20 cellular contexts compared by ENCODE assay signal in the genomic region with DNA sequence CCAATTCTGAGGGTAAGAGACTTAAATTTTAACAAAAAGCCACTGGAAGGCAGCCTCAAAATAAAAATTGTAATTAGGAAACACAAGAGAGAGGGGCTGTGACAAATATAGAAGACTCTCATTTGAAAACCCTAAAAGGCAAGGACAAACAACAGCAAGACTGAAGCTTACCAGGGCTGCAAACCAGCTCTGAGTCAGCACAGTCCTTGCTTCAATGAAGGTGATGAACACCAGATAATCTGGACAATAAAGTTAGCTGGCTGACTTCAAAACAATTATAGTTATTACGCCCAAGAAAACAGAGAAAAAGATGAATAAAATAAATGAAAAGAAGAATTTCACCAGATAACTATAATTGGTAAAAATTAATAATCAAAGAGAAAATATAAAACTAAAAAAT.
A peak's percentile ranks its signal among the peaks of the same experiment; 100 is the strongest.
DNase-seq lines count a peak whose midpoint lies in the region; ATAC-seq and TF ChIP-seq lines count a peak whose summit lies in the region.
"Had no signal": no experiment of that assay in that cellular context is flagged by ENCODE, and none has a peak within 500 bp of the region (broad histone marks: within the 10 kb centered on the region; RNA-seq: fewer than 3 reads in every experiment).

No MANE protein-coding gene starts in this region.

- no peaks in the 10 kb centered on the region for H3K36me3 ChIP-seq in endodermal cell (ENCODE audit: control insufficient read depth, insufficient read depth, low read length)
- H3K36me3 ChIP-seq in rectal smooth muscle tissue (ENCODE audit: control insufficient read depth, insufficient read depth, low read length) = no peaks in the 10 kb centered on the region
- no peaks in the 10 kb centered on the region for H3K36me3 ChIP-seq in stomach smooth muscle (ENCODE audit: control insufficient read depth in 2 of 2, insufficient read depth in 2 of 2, low read length in 2 of 2)
- H3K36me3 ChIP-seq: BLaER1 treated with 17β-estradiol and CSF1 and Interleukin-3, amounts not matched to agents 10 nM and 100 nM had no signal

- H3K4me3 ChIP-seq in GM12865 (ENCODE audit: low read depth, low read length) (no peak overlapping the region), endodermal cell (ENCODE audit: low read length) (no peak overlapping the region), rectal smooth muscle tissue (ENCODE audit: low read length) (no peak overlapping the region), stomach smooth muscle (ENCODE audit: low read length in 2 of 2) (no peak overlapping the region)
- H3K4me3 ChIP-seq: A549; BLaER1 treated with 17β-estradiol and CSF1 and Interleukin-3, amounts not matched to agents 10 nM and 100 nM; GM12878 had no signal

- TF ChIP-seq CTCF in GM12865 (IDR thresholded peaks at IDR 0.05; ENCODE audit: insufficient read depth, low read depth, low read length, missing control alignments) (no peak), endodermal cell (conservative IDR thresholded peaks at IDR 0.05) (no peak)

- H3K9me3 ChIP-seq in endodermal cell (ENCODE audit: control insufficient read depth, low read length) (no peaks in the 10 kb centered on the region), stomach smooth muscle (ENCODE audit: control insufficient read depth in 2 of 2, low read length in 2 of 2) (no peaks in the 10 kb centered on the region)
- H3K9me3 ChIP-seq: A549, Caco-2 had no signal

- peaks cover 27% of the 10 kb centered on the region for H3K4me1 Mint-ChIP-seq in endodermal cell
- H3K4me1 Mint-ChIP-seq: B cell had no signal

- peaks cover 5% of the 10 kb centered on the region for H3K9me3 Mint-ChIP-seq in endodermal cell
- H3K9me3 Mint-ChIP-seq: CD4-positive, alpha-beta T cell; CD8-positive, alpha-beta T cell had no signal

- ATAC-seq in GM19463 (IDR thresholded peaks at IDR 0.05; ENCODE audit: unreplicated experiment) (no peak), GM21367 (IDR thresholded peaks at IDR 0.05; ENCODE audit: unreplicated experiment) (no peak)
- ATAC-seq: A549; CD8-positive, alpha-beta T cell; GM12878 had no signal

- DNase-seq in GM12865 (ENCODE audit: low read depth) = peak; percentile 26
- DNase-seq in endodermal cell = no peak
- DNase-seq in NCI-H510A (lab: John Stamatoyannopoulos, UW) = no peak
- DNase-seq: AML-193; Caco-2; Calu3; CD4-positive, alpha-beta T cell; CD8-positive, alpha-beta T cell; DMS79 treated with DMSO at 0.1 percent for 48 hours; GF-D8 had no signal

- H3K9ac ChIP-seq in endodermal cell (ENCODE audit: extremely low read depth, low read length, poor library complexity, severe bottlenecking) = no peak overlapping the region
- H3K9ac ChIP-seq in rectal smooth muscle tissue (ENCODE audit: low read length) = no peak overlapping the region
- no peak overlapping the region for H3K9ac ChIP-seq in stomach smooth muscle (ENCODE audit: low read length in 2 of 2)
- H3K9ac ChIP-seq: BLaER1 treated with 17β-estradiol and CSF1 and Interleukin-3, amounts not matched to agents 10 nM and 100 nM had no signal

- no peaks in the 10 kb centered on the region for H3K27me3 Mint-ChIP-seq in endodermal cell (ENCODE audit: insufficient read depth)
- H3K27me3 Mint-ChIP-seq: B cell had no signal

- H3K27me3 ChIP-seq in endodermal cell (ENCODE audit: control insufficient read depth, insufficient read depth, low read length, poor library complexity, severe bottlenecking) (no peaks in the 10 kb centered on the region), rectal smooth muscle tissue (ENCODE audit: control insufficient read depth, insufficient read depth, low read length) (no peaks in the 10 kb centered on the region), stomach smooth muscle (ENCODE audit: control insufficient read depth in 1 of 2, insufficient read depth in 2 of 2, low read length in 2 of 2) (no peaks in the 10 kb centered on the region)
- H3K27me3 ChIP-seq: BLaER1 treated with 17β-estradiol and CSF1 and Interleukin-3, amounts not matched to agents 10 nM and 100 nM had no signal

- H3K27ac ChIP-seq in endodermal cell (ENCODE audit: low read depth, low read length) (no peak overlapping the region), rectal smooth muscle tissue (ENCODE audit: low read depth, low read length) (peak overlapping the region; percentile 77), stomach smooth muscle (ENCODE audit: low read length) (peak overlapping the region; percentile 69)
- H3K27ac ChIP-seq: 22Rv1; A549; BLaER1 treated with 17β-estradiol and CSF1 and Interleukin-3, amounts not matched to agents 10 nM and 100 nM; C4-2B had no signal

- H3K4me1 ChIP-seq in endodermal cell (ENCODE audit: control insufficient read depth, insufficient read depth, low read length) = no peaks in the 10 kb centered on the region
- peaks cover 4% of the 10 kb centered on the region for H3K4me1 ChIP-seq in rectal smooth muscle tissue (ENCODE audit: control insufficient read depth, insufficient read depth, low read length)
- peaks cover 13% of the 10 kb centered on the region for H3K4me1 ChIP-seq in stomach smooth muscle (ENCODE audit: control insufficient read depth, insufficient read depth, low read length)
- H3K4me1 ChIP-seq: A549, Caco-2 had no signal

- no CpG with 5 or more reads among the region's 1 CpG for whole genome bisulfite sequencing in endodermal cell (ENCODE audit: insufficient coverage in 1 of 2, insufficient read length in 1 of 2), 2 experiments

- no peak overlapping the region for H3K4me3 Mint-ChIP-seq in endodermal cell
- H3K4me3 Mint-ChIP-seq: B cell; CD4-positive, alpha-beta T cell; CD8-positive, alpha-beta T cell had no signal

- peak overlapping the region; percentile 3 for H3K27ac Mint-ChIP-seq in endodermal cell
- H3K27ac Mint-ChIP-seq: B cell; CD4-positive, alpha-beta T cell; CD8-positive, alpha-beta T cell had no signal

- no peaks in the 10 kb centered on the region for H3K36me3 Mint-ChIP-seq in endodermal cell (ENCODE audit: low read depth)
- H3K36me3 Mint-ChIP-seq: CD8-positive, alpha-beta T cell had no signal
